12 cellular contexts compared by ENCODE assay signal in genomic region chr2:216661639-216662375, GRCh38. TPM values are rescaled to one million over a fixed set of nuclear protein-coding genes. Genes with fewer than 3 reads are reported as not detected.
DNase-seq lines count a peak whose midpoint lies in the region; ATAC-seq and TF ChIP-seq lines count a peak whose summit lies in the region.
"Had no signal": no experiment of that assay in that cellular context is flagged by ENCODE, and none has a peak within 500 bp of the region (broad histone marks: within the 10 kb centered on the region; RNA-seq: fewer than 3 reads in every experiment).

No MANE protein-coding gene starts in this region.

- H3F3A ChIP-seq in neural progenitor cell (ENCODE audit: low read depth): peaks cover 22% of the 10 kb centered on the region

- peaks cover 9% of the 10 kb centered on the region for H3K27me3 Mint-ChIP-seq in neural progenitor cell (ENCODE audit: insufficient read depth, low read depth)
- H3K27me3 Mint-ChIP-seq: activated T-cell treated with anti-CD3 and anti-CD28 coated beads, Interleukin-2, amount 50 U/mL, for 24 hours had no signal

- peak overlapping the region in 3 of 4 donors; percentile 24 to 32 (median 26) for H3K27ac ChIP-seq in gastroesophageal sphincter
- no peak overlapping the region for H3K27ac ChIP-seq in neural progenitor cell

- H3K4me1 ChIP-seq in gastroesophageal sphincter (peaks cover 6 to 53% (median 22%) of the 10 kb centered on the region in 3 donors), neural progenitor cell (peaks cover 25% of the 10 kb centered on the region)

- peaks cover 0 to 40% of the 10 kb centered on the region in 2 donors for H3K36me3 ChIP-seq in gastroesophageal sphincter
- peaks cover 5% of the 10 kb centered on the region for H3K36me3 ChIP-seq in neural progenitor cell

- no peaks in the 10 kb centered on the region for H3K9me3 Mint-ChIP-seq in neural progenitor cell
- H3K9me3 Mint-ChIP-seq: activated T-cell treated with anti-CD3 and anti-CD28 coated beads, Interleukin-2, amount 50 U/mL, for 24 hours had no signal

- no peak for DNase-seq in AG09309 (ENCODE audit: low read depth)
- DNase-seq in GM10248 (ENCODE audit: extremely low spot score): no peak
- DNase-seq in SK-MEL-5 (ENCODE audit: low read depth, low spot score): peak; percentile 49
- no peak for DNase-seq in SIG-M5 (lab: John Stamatoyannopoulos, UW)
- DNase-seq in DMS79 treated with DMSO at 0.1 percent for 48 hours (lab: John Stamatoyannopoulos, UW): no peak
- DNase-seq in neural progenitor cell (ENCODE audit: low spot score): no peak
- DNase-seq: activated T-cell treated with anti-CD3 and anti-CD28 coated beads, Interleukin-2, amount 50 U/mL, for 24 hours; mucosa of descending colon; NCI-H2081 treated with DMSO at 0.1 percent for 48 hours; T1000 had no signal

- H3K4me3 Mint-ChIP-seq in neural progenitor cell: no peak overlapping the region
- H3K4me3 Mint-ChIP-seq: activated T-cell treated with anti-CD3 and anti-CD28 coated beads, Interleukin-2, amount 50 U/mL, for 24 hours had no signal

- no peak overlapping the region for H3K9ac ChIP-seq in neural progenitor cell

- in situ Hi-C loops in SK-MEL-5 (cut with HindIII; ENCODE audit: low pct_unique_long_range_greater_than_20kb, low sequenced_read_pairs): loop anchor here (25.0 kb wide), 1 partner anchor 150 kb away; no protein-coding TSS in a partner anchor

- H3K4me3 ChIP-seq in AG09309 (ENCODE audit: control insufficient read depth, low read depth, low read length): no peak overlapping the region
- no peak overlapping the region for H3K4me3 ChIP-seq in gastroesophageal sphincter
- H3K4me3 ChIP-seq in neural progenitor cell: no peak overlapping the region
- H3K4me3 ChIP-seq: mucosa of descending colon had no signal

- CTCF ChIA-PET in GM10248 (lab: Yijun Ruan, JAX): interaction anchor here (1.1 to 14.9 kb wide), 7 partner anchors 10 to 439 kb away, joined by 3 to 325 read pairs (median 7); no protein-coding TSS in a partner anchor

- H3K36me3 Mint-ChIP-seq in neural progenitor cell: peaks cover 39% of the 10 kb centered on the region

- POLR2A ChIA-PET in GM10248 (lab: Yijun Ruan, JAX): no interaction called here

- TF ChIP-seq CTCF in AG09309 (IDR thresholded peaks at IDR 0.05; ENCODE audit: control insufficient read depth, insufficient read depth, low read depth, low read length, missing control alignments): peak; percentile 29
- peak; percentile 24 for TF ChIP-seq CTCF in GM10248 (IDR thresholded peaks at IDR 0.05; ENCODE audit: control extremely low read depth, extremely low read depth, low read depth, missing control alignments)
- peak in 1 of 4 experiments; percentile 50 for TF ChIP-seq CTCF in gastroesophageal sphincter (IDR thresholded peaks at IDR 0.05)
- no peak for TF ChIP-seq CTCF in neural progenitor cell (IDR thresholded peaks at IDR 0.05)

- H3K9me3 ChIP-seq in gastroesophageal sphincter (no peaks in the 10 kb centered on the region), neural progenitor cell (ENCODE audit: low read depth) (no peaks in the 10 kb centered on the region)
- H3K9me3 ChIP-seq: mucosa of descending colon had no signal

- no peak for TF ChIP-seq EP300 in gastroesophageal sphincter (IDR thresholded peaks at IDR 0.05)

- peaks cover 37% of the 10 kb centered on the region for H3K79me2 ChIP-seq in neural progenitor cell (ENCODE audit: low read depth)

- H3K27me3 ChIP-seq in gastroesophageal sphincter (no peaks in the 10 kb centered on the region), neural progenitor cell (no peaks in the 10 kb centered on the region)

- H3K4me2 ChIP-seq in neural progenitor cell: no peak overlapping the region

- no peak overlapping the region for H2AFZ ChIP-seq in neural progenitor cell (replicated peaks)

- 90% methylated on average over 5 of the region's 20 CpGs; no CpG with 5 or more reads in 1 of the 2 donors for WGBS in gastroesophageal sphincter (ENCODE audit: low coverage in 1 of 2), 2 donors

- no peak for ATAC-seq in gastroesophageal sphincter
- no peak for ATAC-seq in GM21526 (IDR thresholded peaks at IDR 0.05; ENCODE audit: low FRiP score, unreplicated experiment)
- ATAC-seq: mucosa of descending colon had no signal

- H4K20me1 ChIP-seq in neural progenitor cell (ENCODE audit: low read depth): peaks cover 93% of the 10 kb centered on the region

- H3K4me1 Mint-ChIP-seq in neural progenitor cell: peaks cover 36% of the 10 kb centered on the region

- H3K27ac Mint-ChIP-seq in neural progenitor cell: no peak overlapping the region
- H3K27ac Mint-ChIP-seq: activated T-cell treated with anti-CD3 and anti-CD28 coated beads, Interleukin-2, amount 50 U/mL, for 24 hours had no signal

- TF ChIP-seq POLR2A in gastroesophageal sphincter (IDR thresholded peaks at IDR 0.05): no peak

RNA-seq across cellular contexts. Expression of gene IGFBP2, which starts 28.6 kb away (rescaled TPM):
- 445 and 479 TPM in 2 replicates for total RNA-seq in SK-MEL-5 (2014; rRNA removed; shearing (Covaris generic))
- polyA plus RNA-seq in SK-MEL-5 (2015; cell fraction: cytosol; rRNA removed): 704 and 791 TPM in 2 replicates
- 41.7 and 51.2 TPM in 2 replicates for polyA plus RNA-seq in SK-MEL-5 (2015; cell fraction: nucleus; rRNA removed)
- total RNA-seq in gastroesophageal sphincter (100 to 1,000 TPM; 137 to 449 (median 301) TPM), neural progenitor cell (ENCODE audit: low replicate concordance) (371 and 935 TPM in 2 replicates)

RNA-seq across cellular contexts. Expression of gene IGFBP5, which starts 33.5 kb away (rescaled TPM):
- total RNA-seq in SK-MEL-5 (2014; rRNA removed; shearing (Covaris generic)): 0.03 and 0.48 TPM in 2 replicates
- 0.02 and 0.10 TPM in 2 replicates for polyA plus RNA-seq in SK-MEL-5 (2015; cell fraction: cytosol; rRNA removed)
- polyA plus RNA-seq in SK-MEL-5 (2015; cell fraction: nucleus; rRNA removed): not detected in 2 replicates
- total RNA-seq in gastroesophageal sphincter (1,000 to 10,000 TPM in 1 of 4 donors, 100 to 1,000 TPM in 3; 313 to 1,402 (median 682) TPM), neural progenitor cell (ENCODE audit: low replicate concordance) (150 and 249 TPM in 2 replicates)

Comparison
In these comparisons a context has a peak if more than half of its experiments do, and no peak if none do; other contexts are left out.
1. RNA of gene IGFBP5, which starts 33.5 kb away (total RNA-seq): 313 to 1,402 TPM in gastroesophageal sphincter and 150 to 249 TPM in neural progenitor cell; 0.03 to 0.48 TPM in SK-MEL-5; every median in the first group is over 100 times any median in the second.